ENCODE assay signal across 8 cellular contexts in genomic region chr7:74656911-74657691, GRCh38. TPM values are rescaled to one million over a fixed set of nuclear protein-coding genes. Genes with fewer than 3 reads are reported as not detected.
DNase-seq lines count a peak whose midpoint lies in the region; ATAC-seq and TF ChIP-seq lines count a peak whose summit lies in the region.

No MANE protein-coding gene starts in this region.

- no peaks in the 10 kb centered on the region for H3K27me3 ChIP-seq in BE2C

- TF ChIP-seq CTCF in BE2C (IDR thresholded peaks at IDR 0.05; ENCODE audit: low read depth, low read length) (peak; percentile 20; the same call in 1 of the 2 replicates), chondrocyte (IDR thresholded peaks at IDR 0.05) (peak; percentile 51)

- peak; percentile 68 for ATAC-seq in HG03432 (IDR thresholded peaks at IDR 0.05; ENCODE audit: unreplicated experiment)

- no peaks in the 10 kb centered on the region for H3K9me3 ChIP-seq in BE2C

- DNase-seq in BE2C (peak; percentile 100), NCI-H460 (ENCODE audit: extremely low read depth, low read depth) (peak; percentile 97), chondrocyte (ENCODE audit: low spot score) (peak; percentile 99), kidney tubule cell (ENCODE audit: low spot score) (peak; percentile 98)
- DNase-seq in activated CD4-positive, alpha-beta T cell treated with anti-CD3 and anti-CD28 coated beads for 24 hours (ENCODE audit: low read depth in 2 of 2), result peak; percentile 97 to 99
- DNase-seq in stimulated activated CD4-positive, alpha-beta T cell treated with anti-CD3 and anti-CD28 coated beads, Interleukin-15, amount 100 ng/mL, for 48 hours (ENCODE audit: low read depth in 2 of 2), result peak; percentile 98 to 99

- H3K4me1 ChIP-seq in BE2C, result peaks cover 6% of the 10 kb centered on the region

- H3K4me3 ChIP-seq in BE2C (ENCODE audit: low read depth, low read length), result peak overlapping the region; percentile 68

- no peaks in the 10 kb centered on the region for H3K27me3 Mint-ChIP-seq in chondrocyte (ENCODE audit: low read depth)

- H3K27ac Mint-ChIP-seq in chondrocyte (ENCODE audit: unreplicated experiment), result peak overlapping the region; percentile 91

- H3K36me3 Mint-ChIP-seq in chondrocyte (ENCODE audit: low read depth), result peaks cover 2% of the 10 kb centered on the region

- H3K36me3 ChIP-seq in BE2C, result peaks cover 27% of the 10 kb centered on the region

- no peaks in the 10 kb centered on the region for H3K9me3 Mint-ChIP-seq in chondrocyte (ENCODE audit: low read depth)

- peaks cover 54% of the 10 kb centered on the region for H3K4me1 Mint-ChIP-seq in chondrocyte (ENCODE audit: low read depth)

- H3K4me3 Mint-ChIP-seq in chondrocyte (ENCODE audit: unreplicated experiment), result peak overlapping the region; percentile 76

- TF ChIP-seq POLR2A in GM19193 (IDR thresholded peaks at IDR 0.05; ENCODE audit: extremely low read depth, insufficient read depth, insufficient read length), result peak; percentile 81

RNA-seq across cellular contexts. Expression of gene GTF2I, which starts 0.4 kb away (rescaled TPM):
- 115 TPM for polyA plus RNA-seq in BE2C (2012; ENCODE audit: insufficient read depth, insufficient read length, low read depth)
- total RNA-seq in NCI-H460 (2014; rRNA removed; shearing (Covaris generic)), result 56.6 and 58.4 TPM in 2 replicates
- polyA plus RNA-seq in NCI-H460 (2014; cell fraction: nucleus; rRNA removed), result 62.4 and 110 TPM in 2 replicates
- 157 to 234 TPM (median 160 TPM) in 3 replicates for total RNA-seq in chondrocyte

Comparison
In these comparisons a context has a peak if more than half of its experiments do, and no peak if none do; other contexts are left out.
1. Peak in every context shown above with its lines: DNase-seq, ATAC-seq and H3K4me3 ChIP-seq.